16 cellular contexts compared by ENCODE assay signal in genomic region chr11:130523166-130523565, GRCh38.
DNase-seq lines count a peak whose midpoint lies in the region; ATAC-seq and TF ChIP-seq lines count a peak whose summit lies in the region.
"Had no signal": no experiment of that assay in that cellular context is flagged by ENCODE, and none has a peak within 500 bp of the region (broad histone marks: within the 10 kb centered on the region; RNA-seq: fewer than 3 reads in every experiment).

No MANE protein-coding gene starts in this region.

- peak overlapping the region; percentile 83 for H2BK20ac ChIP-seq in IMR-90 (ENCODE audit: low read depth, low read length)

- H3K36me3 ChIP-seq in IMR-90 (ENCODE audit: control insufficient read depth, insufficient read depth, low read length) = no peaks in the 10 kb centered on the region
- H3K36me3 ChIP-seq in mesodermal cell (ENCODE audit: control insufficient read depth, insufficient read depth, low read length) = no peaks in the 10 kb centered on the region
- H3K36me3 ChIP-seq in thoracic aorta = no peaks in the 10 kb centered on the region

- peak overlapping the region; percentile 46 for H3K18ac ChIP-seq in IMR-90 (ENCODE audit: low read depth, low read length)

- peaks cover 16% of the 10 kb centered on the region for H3K9me1 ChIP-seq in IMR-90 (ENCODE audit: insufficient read depth, low read length)

- DNase-seq in IMR-90 = no peak
- DNase-seq in choroid plexus epithelial cell (ENCODE audit: low read depth) = peak; percentile 10
- DNase-seq in thoracic aorta (ENCODE audit: low spot score) = no peak
- no peak for DNase-seq in cortex of kidney (lab: John Stamatoyannopoulos, UW)
- DNase-seq in COLO829 (ENCODE audit: low spot score) = no peak
- no peak for DNase-seq in HuH-7 (ENCODE audit: low spot score)
- DNase-seq: activated CD4-positive, CD25-positive, alpha-beta regulatory T cell; activated naive CD4-positive, alpha-beta T cell; DMS79; MM.1S; NCI-H2081; NCI-H774; stimulated activated CD4-positive, alpha-beta T cell treated with anti-CD3 and anti-CD28 coated beads, Interleukin-2, amount 100 ng/mL, for 48 hours; stimulated activated CD8-positive, alpha-beta memory T cell treated with anti-CD3 and anti-CD28 coated beads, Interleukin-4, amount 100 ng/mL, for 48 hours had no signal

- peak overlapping the region; percentile 95 for H2AK5ac ChIP-seq in IMR-90 (ENCODE audit: low read depth, low read length)

- peak overlapping the region; percentile 68; the same call in 1 of the 2 replicates for H3K56ac ChIP-seq in IMR-90 (ENCODE audit: extremely low read depth, insufficient read depth, low read length)

- ATAC-seq in IMR-90 (ENCODE audit: low read depth) (no peak), thoracic aorta (ENCODE audit: insufficient number of reproducible peaks, low FRiP score, low read depth) (no peak), HG03469 (IDR thresholded peaks at IDR 0.05; ENCODE audit: unreplicated experiment) (no peak)

- H4K20me1 ChIP-seq in IMR-90 (ENCODE audit: insufficient read depth, low read length) = no peaks in the 10 kb centered on the region; the same call in 1 of the 2 replicates

- WGBS in IMR-90 (ENCODE audit: extremely low coverage in 2 of 2, insufficient read length in 1 of 2), 2 experiments = 100% methylated on average over 1 of the region's 2 CpGs; no CpG with 5 or more reads in 1 of the 2 experiments
- 100% methylated on average over 1 to 2 of the region's 2 CpGs for WGBS in mesodermal cell (ENCODE audit: insufficient coverage in 2 of 2), 2 experiments

- no peaks in the 10 kb centered on the region for H3K27me3 ChIP-seq in IMR-90 (ENCODE audit: control insufficient read depth, insufficient read depth, low read length)
- no peaks in the 10 kb centered on the region for H3K27me3 ChIP-seq in thoracic aorta (replicated peaks; ENCODE audit: insufficient read depth)

- no peaks in the 10 kb centered on the region for H3K79me1 ChIP-seq in IMR-90 (ENCODE audit: low read depth in 1 of 2, low read length in 2 of 2)

- peak overlapping the region; percentile 86 for H3K4ac ChIP-seq in IMR-90 (ENCODE audit: low read depth, low read length)

- peak overlapping the region; percentile 13 for H3K4me2 ChIP-seq in IMR-90 (ENCODE audit: low read depth, low read length)

- TF ChIP-seq RAD21 in IMR-90 (IDR thresholded peaks at IDR 0.05; ENCODE audit: low read length) = no peak

- peak overlapping the region; percentile 91 for H3K14ac ChIP-seq in IMR-90 (replicated peaks; ENCODE audit: low read depth, low read length)

- peak overlapping the region; percentile 76 for H4K5ac ChIP-seq in IMR-90 (ENCODE audit: low read depth, low read length)

- POLR2A ChIA-PET in IMR-90 (lab: Charles Lee; ENCODE audit: unreplicated experiment) = no interaction called here

- peak overlapping the region; percentile 72 for H2AFZ ChIP-seq in IMR-90 (replicated peaks; ENCODE audit: low read length, poor library complexity)

- peak overlapping the region; percentile 71 to 85 for H4K8ac ChIP-seq in IMR-90 (ENCODE audit: low read depth in 2 of 2, low read length in 2 of 2)

- H3K9me3 ChIP-seq in IMR-90 (ENCODE audit: control insufficient read depth, insufficient read depth, low read length) (no peaks in the 10 kb centered on the region), mesodermal cell (ENCODE audit: control insufficient read depth, low read length) (no peaks in the 10 kb centered on the region), thoracic aorta (no peaks in the 10 kb centered on the region)

- peaks cover 26% of the 10 kb centered on the region for H3K4me1 ChIP-seq in IMR-90 (ENCODE audit: control insufficient read depth, insufficient read depth, low read length)
- H3K4me1 ChIP-seq in mesodermal cell (ENCODE audit: control insufficient read depth, insufficient read depth, low read length, poor library complexity, severe bottlenecking) = peaks cover 44% of the 10 kb centered on the region
- H3K4me1 ChIP-seq in thoracic aorta (ENCODE audit: control insufficient read depth in 1 of 2, low read depth in 2 of 2) = peaks cover 21 to 58% of the 10 kb centered on the region in 2 donors

- in situ Hi-C loops in IMR-90 (cut with MboI; ENCODE audit: low sequenced_read_pairs) = no loop called here

- BruUV-seq in IMR-90 (replicated peaks; lab: Mats Ljungman, UMichigan) = no TSS peak

- H2BK120ac ChIP-seq in IMR-90 (ENCODE audit: low read depth, low read length) = peak overlapping the region; percentile 95

- TF ChIP-seq CTCF in IMR-90 (conservative IDR thresholded peaks at IDR 0.05; ENCODE audit: low read depth, low read length) (no peak), choroid plexus epithelial cell (conservative IDR thresholded peaks at IDR 0.05; ENCODE audit: low read depth, low read length) (no peak), thoracic aorta (IDR thresholded peaks at IDR 0.05) (no peak)

- H4K91ac ChIP-seq in IMR-90 (ENCODE audit: insufficient read depth, low read depth, low read length) = peak overlapping the region; percentile 87

- peak overlapping the region; percentile 92 for H3K23ac ChIP-seq in IMR-90 (ENCODE audit: low read depth, low read length)

- H3K27ac ChIP-seq in IMR-90 (ENCODE audit: insufficient read depth, low read length) = peak overlapping the region; percentile 95
- peak overlapping the region; percentile 80 for H3K27ac ChIP-seq in mesodermal cell (ENCODE audit: low read depth, low read length, severe bottlenecking)
- peak overlapping the region; percentile 75 to 77 for H3K27ac ChIP-seq in thoracic aorta

- TF ChIP-seq POLR2A in IMR-90 (IDR thresholded peaks at IDR 0.05; ENCODE audit: low read depth, low read length) = no peak

- dilution Hi-C loops in IMR-90 (cut with HindIII; ENCODE audit: low sequenced_read_pairs, unreplicated experiment) = no loop called here

- CTCF ChIA-PET in IMR-90 (lab: Yijun Ruan, JAX) = interaction anchor here (0.6 to 3.7 kb wide), 2 partner anchors 8 to 13 kb away, joined by 6 to 11 read pairs; no protein-coding TSS in a partner anchor

- peak overlapping the region; percentile 56 for H3K9ac ChIP-seq in IMR-90 (ENCODE audit: low read depth, low read length)

- H3K4me3 ChIP-seq in IMR-90 (ENCODE audit: insufficient read depth, low read depth, low read length) = no peak overlapping the region
- H3K4me3 ChIP-seq in choroid plexus epithelial cell (ENCODE audit: low read depth, low read length) = no peak overlapping the region
- H3K4me3 ChIP-seq in mesodermal cell (ENCODE audit: extremely low read depth, insufficient read depth, low read length, poor library complexity, severe bottlenecking) = no peak overlapping the region
- H3K4me3 ChIP-seq in thoracic aorta = no peak overlapping the region

- H2AK9ac ChIP-seq in IMR-90 (replicated peaks; ENCODE audit: low read depth, low read length, poor library complexity) = peak overlapping the region; percentile 91

- intact Hi-C loops in IMR-90 (cut with micrococcal nuclease) = loop anchor here (1.0 to 5.0 kb wide), 3 partner anchors 44 to 304 kb away; no protein-coding TSS in a partner anchor

- H2BK5ac ChIP-seq in IMR-90 (ENCODE audit: low read depth, low read length, poor library complexity, severe bottlenecking) = peak overlapping the region; percentile 84

- peak overlapping the region; percentile 93; the same call in 2 of the 3 replicates for H2BK15ac ChIP-seq in IMR-90 (ENCODE audit: low read depth, low read length)

TF ChIP-seq in IMR-90, 13 proteins besides CTCF, POLR2A, EP300 and RAD21:
- no peak for TF ChIP-seq MXI1 (IDR thresholded peaks at IDR 0.05; ENCODE audit: borderline replicate concordance, low read depth, low read length)
- TF ChIP-seq BHLHE40 (IDR thresholded peaks at IDR 0.05; ENCODE audit: low read depth, low read length) = no peak
- TF ChIP-seq RCOR1 (IDR thresholded peaks at IDR 0.05; ENCODE audit: insufficient replicate concordance, low read length) = no peak
- TF ChIP-seq RFX5 (IDR thresholded peaks at IDR 0.05; ENCODE audit: low read depth, low read length) = no peak
TF ChIP-seq in IMR-90: peak in this region for 0.
